8 cellular contexts compared by ENCODE assay signal in genomic region chr18:57621252-57621607, GRCh38. TPM values are rescaled to one million over a fixed set of nuclear protein-coding genes. Genes with fewer than 3 reads are reported as not detected.
DNase-seq lines count a peak whose midpoint lies in the region; ATAC-seq, FAIRE-seq and TF ChIP-seq lines count a peak whose summit lies in the region.

No MANE protein-coding gene starts in this region.

- H3K4me3 Mint-ChIP-seq in astrocyte (ENCODE audit: unreplicated experiment) = peak overlapping the region; percentile 95
- peak overlapping the region; percentile 91 for H3K4me3 Mint-ChIP-seq in stimulated activated memory B cell treated with anti-CD40 and anti-IgM and Interleukin-4, amounts not matched to agents 10 μg/mL and 1 μg/mL and 100 μg/mL, for 72 hours

- H3K9ac ChIP-seq in DND-41 (ENCODE audit: low read depth, low read length) (peak overlapping the region; percentile 80), astrocyte (ENCODE audit: low read length) (peak overlapping the region; percentile 95), iPS-20b (ENCODE audit: low read depth, low read length) (peak overlapping the region; percentile 99)

- no peaks in the 10 kb centered on the region for H3K27me3 Mint-ChIP-seq in astrocyte (ENCODE audit: low read depth, unreplicated experiment)
- H3K27me3 Mint-ChIP-seq in stimulated activated memory B cell treated with anti-CD40 and anti-IgM and Interleukin-4, amounts not matched to agents 10 μg/mL and 1 μg/mL and 100 μg/mL, for 72 hours = no peaks in the 10 kb centered on the region

- peaks cover 50% of the 10 kb centered on the region for H3K79me2 ChIP-seq in DND-41 (ENCODE audit: insufficient read depth, low read length)
- H3K79me2 ChIP-seq in astrocyte (ENCODE audit: insufficient read depth, low read length) = peaks cover 47% of the 10 kb centered on the region

- H3K4me1 ChIP-seq in DND-41 (ENCODE audit: insufficient read depth, low read length) (peaks cover 38% of the 10 kb centered on the region), astrocyte (ENCODE audit: insufficient read depth, low read length) (peaks cover 18% of the 10 kb centered on the region), iPS-20b (ENCODE audit: insufficient read depth, low read length) (peaks cover 6% of the 10 kb centered on the region; the same call in 1 of the 2 replicates)

- peak overlapping the region; percentile 97 for H3K27ac Mint-ChIP-seq in astrocyte (ENCODE audit: unreplicated experiment)
- H3K27ac Mint-ChIP-seq in stimulated activated memory B cell treated with anti-CD40 and anti-IgM and Interleukin-4, amounts not matched to agents 10 μg/mL and 1 μg/mL and 100 μg/mL, for 72 hours = peak overlapping the region; percentile 92

- DNase-seq in DND-41 (peak; percentile 37), astrocyte (ENCODE audit: low read depth) (no peak), NCI-H446 (lab: John Stamatoyannopoulos, UW) (no peak), NCI-H146 (lab: John Stamatoyannopoulos, UW) (no peak)

- H2AFZ ChIP-seq in DND-41 (ENCODE audit: low read depth, low read length) (peak overlapping the region; percentile 92), astrocyte (ENCODE audit: low read depth, low read length) (peak overlapping the region; percentile 99)

- H3K27ac ChIP-seq in DND-41 (ENCODE audit: low read length) (peak overlapping the region; percentile 92), astrocyte (ENCODE audit: low read depth, low read length) (peak overlapping the region; percentile 90), iPS-20b (ENCODE audit: low read length) (peak overlapping the region; percentile 48)

- H3K9me3 Mint-ChIP-seq in astrocyte (ENCODE audit: unreplicated experiment) = no peaks in the 10 kb centered on the region
- no peaks in the 10 kb centered on the region for H3K9me3 Mint-ChIP-seq in stimulated activated memory B cell treated with anti-CD40 and anti-IgM and Interleukin-4, amounts not matched to agents 10 μg/mL and 1 μg/mL and 100 μg/mL, for 72 hours

- H3K9me3 ChIP-seq in DND-41 (ENCODE audit: insufficient read depth, low read length, severe bottlenecking) (no peaks in the 10 kb centered on the region), astrocyte (ENCODE audit: insufficient read depth, low read depth, low read length) (no peaks in the 10 kb centered on the region), iPS-20b (ENCODE audit: insufficient read depth, low read depth, low read length) (no peaks in the 10 kb centered on the region)

- H3K27me3 ChIP-seq in DND-41 (ENCODE audit: insufficient read depth, low read length, poor library complexity) = no peaks in the 10 kb centered on the region
- no peaks in the 10 kb centered on the region for H3K27me3 ChIP-seq in astrocyte (ENCODE audit: insufficient read depth, low read length)
- no peaks in the 10 kb centered on the region for H3K27me3 ChIP-seq in iPS-20b (ENCODE audit: insufficient read depth, low read length)

- H3K4me1 Mint-ChIP-seq in astrocyte (ENCODE audit: low read depth, unreplicated experiment) = peaks cover 8% of the 10 kb centered on the region
- H3K4me1 Mint-ChIP-seq in stimulated activated memory B cell treated with anti-CD40 and anti-IgM and Interleukin-4, amounts not matched to agents 10 μg/mL and 1 μg/mL and 100 μg/mL, for 72 hours = peaks cover 17% of the 10 kb centered on the region

- H3K4me2 ChIP-seq in DND-41 (ENCODE audit: insufficient read depth, low read length) = peak overlapping the region; percentile 86
- peak overlapping the region; percentile 92 for H3K4me2 ChIP-seq in astrocyte (ENCODE audit: low read length)

- H3K4me3 ChIP-seq in DND-41 (ENCODE audit: low read depth in 1 of 2, low read length in 2 of 2) (peak overlapping the region; percentile 74 to 86), astrocyte (ENCODE audit: insufficient read depth, low read depth, low read length) (peak overlapping the region; percentile 89), iPS-20b (ENCODE audit: low read length) (peak overlapping the region; percentile 97)

- peaks cover 5% of the 10 kb centered on the region for H3K36me3 Mint-ChIP-seq in astrocyte (ENCODE audit: low read depth, unreplicated experiment)
- peaks cover 10% of the 10 kb centered on the region for H3K36me3 Mint-ChIP-seq in stimulated activated memory B cell treated with anti-CD40 and anti-IgM and Interleukin-4, amounts not matched to agents 10 μg/mL and 1 μg/mL and 100 μg/mL, for 72 hours

- peak; percentile 42 for ATAC-seq in DND-41 (ENCODE audit: insufficient read depth, low read depth)
- peak; percentile 17 for ATAC-seq in GM19455 (IDR thresholded peaks at IDR 0.05; ENCODE audit: unreplicated experiment)
- peak; percentile 3 for ATAC-seq in HG03571 (IDR thresholded peaks at IDR 0.05; ENCODE audit: unreplicated experiment)
- ATAC-seq in stimulated activated memory B cell treated with anti-CD40 and anti-IgM and Interleukin-4, amounts not matched to agents 10 μg/mL and 1 μg/mL and 100 μg/mL, for 72 hours = peak; percentile 21

- TF ChIP-seq CTCF in DND-41 (IDR thresholded peaks at IDR 0.05; ENCODE audit: borderline replicate concordance, extremely low read depth, low read length, poor library complexity, severe bottlenecking) (no peak), astrocyte (IDR thresholded peaks at IDR 0.05; ENCODE audit: insufficient read depth, low read depth, low read length) (no peak)

- H4K20me1 ChIP-seq in DND-41 (ENCODE audit: insufficient read depth, low read length) = peaks cover 19% of the 10 kb centered on the region; the same call in 1 of the 2 replicates
- H4K20me1 ChIP-seq in astrocyte (ENCODE audit: insufficient read depth, low read length) = peaks cover 20% of the 10 kb centered on the region

- peaks cover 31% of the 10 kb centered on the region for H3K36me3 ChIP-seq in DND-41 (ENCODE audit: insufficient read depth, low read length)
- peaks cover 12% of the 10 kb centered on the region for H3K36me3 ChIP-seq in astrocyte (ENCODE audit: insufficient read depth, low read length)
- H3K36me3 ChIP-seq in iPS-20b (ENCODE audit: insufficient read depth, low read depth, low read length) = peaks cover 35% of the 10 kb centered on the region

- no peak for FAIRE-seq in astrocyte (lab: Jason Lieb, UNC)

RNA-seq across cellular contexts. Expression of gene NARS1, which starts 0.4 kb away (rescaled TPM):
- 223 and 224 TPM in 2 replicates for total RNA-seq in astrocyte

RNA-seq across cellular contexts. Expression of gene FECH, which starts 34.7 kb away (rescaled TPM):
- 25.1 and 31.7 TPM in 2 replicates for total RNA-seq in astrocyte
